10 cellular contexts compared by ENCODE assay signal in genomic region chr2:33494155-33494779, GRCh38. TPM values are rescaled to one million over a fixed set of nuclear protein-coding genes. Genes with fewer than 3 reads are reported as not detected.
DNase-seq lines count a peak whose midpoint lies in the region; ATAC-seq and FAIRE-seq lines count a peak whose summit lies in the region.
"Had no signal": no experiment of that assay in that cellular context is flagged by ENCODE, and none has a peak within 500 bp of the region (broad histone marks: within the 10 kb centered on the region; RNA-seq: fewer than 3 reads in every experiment).

No MANE protein-coding gene starts in this region.

- FAIRE-seq in GM18507 (lab: Jason Lieb, UNC), result peak; percentile 87

- ATAC-seq in GM21529 (IDR thresholded peaks at IDR 0.05; ENCODE audit: unreplicated experiment) (peak; percentile 56), HG03432 (IDR thresholded peaks at IDR 0.05; ENCODE audit: unreplicated experiment) (peak; percentile 61)

- intact Hi-C loops in head of caudate nucleus (cut with DNase I), result no loop called here

- DNase-seq in GM18507 (ENCODE audit: extremely low spot score, insufficient read length, low read depth) (no peak), dermis blood vessel endothelial cell (peak; percentile 56), head of caudate nucleus (no peak), mesenteric fat pad (ENCODE audit: low spot score) (no peak), glomerular visceral epithelial cell (ENCODE audit: extremely low spot score) (no peak), AML-193 (lab: John Stamatoyannopoulos, UW) (no peak)
- DNase-seq: endodermal cell had no signal

RNA-seq across cellular contexts. Expression of gene RASGRP3, which starts 17.8 kb away (rescaled TPM):
- total RNA-seq in dermis blood vessel endothelial cell (202 and 255 TPM in 2 replicates), mesenteric fat pad (16.1 TPM)
- total RNA-seq: NCI-H460 had no signal

Comparison
In these comparisons a context has a peak if more than half of its experiments do, and no peak if none do; other contexts are left out.
1. RNA of gene RASGRP3, which starts 17.8 kb away (total RNA-seq): 202 to 255 TPM in dermis blood vessel endothelial cell; 16.1 TPM in mesenteric fat pad (single experiment); every median in the first group is over 10 times any median in the second.